Comparison of ENCODE assay signal across 8 cellular contexts in the genomic region with DNA sequence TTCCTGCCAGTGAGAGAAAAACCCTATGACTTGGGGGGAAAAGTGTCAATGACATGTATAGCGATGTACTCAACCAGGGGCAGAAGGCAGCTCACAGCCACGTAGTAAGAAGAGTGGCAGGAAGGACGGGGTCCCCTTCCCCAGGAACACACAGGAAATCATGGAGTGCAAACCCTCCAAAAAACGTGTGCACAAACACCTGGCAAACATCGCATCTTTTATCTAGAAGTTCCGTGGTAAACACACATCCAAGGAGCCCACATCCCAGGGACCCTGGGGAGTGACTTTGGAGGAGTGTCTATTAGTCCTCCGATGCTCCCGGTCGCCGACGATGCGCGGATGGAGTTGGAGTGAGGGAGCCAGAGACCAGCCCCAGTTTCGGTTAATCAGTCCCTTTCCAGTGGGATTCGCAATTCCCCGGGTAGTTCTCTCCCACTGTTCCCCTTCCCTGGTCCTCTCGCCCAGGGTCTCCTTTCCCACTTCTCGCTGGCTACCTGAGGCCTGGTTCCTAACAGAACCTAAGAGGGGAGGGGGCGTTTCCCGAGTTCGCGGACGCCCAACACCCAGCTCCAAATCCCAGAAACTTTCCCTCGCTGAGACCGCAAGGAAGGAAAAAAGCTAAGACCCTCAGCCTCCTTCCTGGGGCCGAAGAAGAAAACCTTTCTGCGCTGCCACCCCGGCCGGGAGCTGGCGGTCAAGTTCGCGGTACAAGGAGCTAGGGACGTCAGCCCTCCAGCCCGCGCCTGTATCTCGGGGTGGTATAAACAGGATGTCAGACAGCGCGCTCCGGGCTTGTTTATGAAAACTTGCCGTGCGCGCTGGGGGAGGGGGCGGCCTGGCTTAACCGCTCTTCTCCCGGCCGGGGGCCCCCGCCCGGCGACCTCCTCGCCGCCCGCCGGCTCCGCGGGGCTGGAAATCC. TPM values are rescaled to one million over a fixed set of nuclear protein-coding genes. Genes with fewer than 3 reads are reported as not detected.
DNase-seq lines count a peak whose midpoint lies in the region; ATAC-seq and TF ChIP-seq lines count a peak whose summit lies in the region.

No MANE protein-coding gene starts in this region.

- ATAC-seq in GM19438 (IDR thresholded peaks at IDR 0.05; ENCODE audit: low read depth, unreplicated experiment) (peak; percentile 48), HG03520 (IDR thresholded peaks at IDR 0.05; ENCODE audit: unreplicated experiment) (peak; percentile 42), left cardiac atrium (peak; percentile 55 to 59), psoas muscle (peak; percentile 34 to 63 (median 54)), aorta (ENCODE audit: low FRiP score) (peak; percentile 63)
- peak; percentile 43 for ATAC-seq in activated naive CD8-positive, alpha-beta T cell treated with anti-CD3 and anti-CD28 coated beads, Interleukin-2, amount 50 U/mL, for 24 hours

- H3K9me3 ChIP-seq in psoas muscle, result no peaks in the 10 kb centered on the region
- H3K9me3 ChIP-seq in aorta (ENCODE audit: control insufficient read depth, low read length), result no peaks in the 10 kb centered on the region

- 1 to 2% (median 1%) methylated on average over 45 to 55 of the region's 55 CpGs for WGBS in psoas muscle, 3 donors
- 1% methylated on average over 54 to 55 of the region's 55 CpGs for WGBS in aorta, 2 donors

- H3K27me3 ChIP-seq in psoas muscle (ENCODE audit: insufficient read depth in 3 of 3, low read length in 2 of 3) (no peaks in the 10 kb centered on the region), aorta (ENCODE audit: control insufficient read depth in 1 of 2, insufficient read depth in 2 of 2, low read length in 1 of 2) (peaks cover 0 to 2% of the 10 kb centered on the region in 2 donors)

- H3K36me3 Mint-ChIP-seq in CD14-positive monocyte, result peaks cover 0 to 17% of the 10 kb centered on the region in 2 donors
- no peaks in the 10 kb centered on the region for H3K36me3 Mint-ChIP-seq in activated naive CD8-positive, alpha-beta T cell treated with anti-CD3 and anti-CD28 coated beads, Interleukin-2, amount 50 U/mL, for 24 hours (ENCODE audit: low read depth)

- peak overlapping the region; percentile 96 for H3K4me3 Mint-ChIP-seq in CD14-positive monocyte
- peak overlapping the region; percentile 88 for H3K4me3 Mint-ChIP-seq in activated naive CD8-positive, alpha-beta T cell treated with anti-CD3 and anti-CD28 coated beads, Interleukin-2, amount 50 U/mL, for 24 hours

- H3K4me1 ChIP-seq in psoas muscle (peaks cover 48% of the 10 kb centered on the region), aorta (ENCODE audit: control insufficient read depth in 1 of 2, insufficient read depth in 2 of 2, low read length in 2 of 2) (no peaks in the 10 kb centered on the region)

- H3K27ac Mint-ChIP-seq in CD14-positive monocyte, result peak overlapping the region; percentile 81 to 93 (median 87)
- peak overlapping the region; percentile 90 for H3K27ac Mint-ChIP-seq in activated naive CD8-positive, alpha-beta T cell treated with anti-CD3 and anti-CD28 coated beads, Interleukin-2, amount 50 U/mL, for 24 hours

- peaks cover 64% of the 10 kb centered on the region for H3K4me1 Mint-ChIP-seq in CD14-positive monocyte
- peaks cover 16% of the 10 kb centered on the region for H3K4me1 Mint-ChIP-seq in activated naive CD8-positive, alpha-beta T cell treated with anti-CD3 and anti-CD28 coated beads, Interleukin-2, amount 50 U/mL, for 24 hours

- peak overlapping the region; percentile 98 for H3K27ac ChIP-seq in psoas muscle
- peak overlapping the region; percentile 44 to 98 for H3K27ac ChIP-seq in aorta (ENCODE audit: low read depth in 1 of 2, low read length in 2 of 2)

- H3K36me3 ChIP-seq in psoas muscle (ENCODE audit: insufficient read depth in 1 of 2, low read depth in 1 of 2) (no peaks in the 10 kb centered on the region), aorta (ENCODE audit: control insufficient read depth in 1 of 2, insufficient read depth in 2 of 2, low read length in 1 of 2) (no peaks in the 10 kb centered on the region)

- H3K4me3 ChIP-seq in psoas muscle (peak overlapping the region; percentile 88), aorta (ENCODE audit: low read length in 2 of 2) (peak overlapping the region; percentile 95 to 100)

- no peaks in the 10 kb centered on the region for H3K9me3 Mint-ChIP-seq in CD14-positive monocyte
- H3K9me3 Mint-ChIP-seq in activated naive CD8-positive, alpha-beta T cell treated with anti-CD3 and anti-CD28 coated beads, Interleukin-2, amount 50 U/mL, for 24 hours, result no peaks in the 10 kb centered on the region

- DNase-seq in CD14-positive monocyte (ENCODE audit: low spot score) (peak; percentile 55), SW480 (ENCODE audit: low spot score) (peak; percentile 59), left cardiac atrium (peak; percentile 75), psoas muscle (peak; percentile 70 to 84), aorta (peak; percentile 85 to 89)
- peak; percentile 69 for DNase-seq in activated naive CD8-positive, alpha-beta T cell treated with anti-CD3 and anti-CD28 coated beads, Interleukin-2, amount 50 U/mL, for 24 hours

- H3K27me3 Mint-ChIP-seq in CD14-positive monocyte (ENCODE audit: low read depth in 3 of 3), result peaks cover 7 to 14% (median 8%) of the 10 kb centered on the region in 3 donors
- H3K27me3 Mint-ChIP-seq in activated naive CD8-positive, alpha-beta T cell treated with anti-CD3 and anti-CD28 coated beads, Interleukin-2, amount 50 U/mL, for 24 hours, result peaks cover 4% of the 10 kb centered on the region

- intact Hi-C loops in CD14-positive monocyte (cut with micrococcal nuclease), result loop anchor here (5.0 to 10.0 kb wide), 4 partner anchors 33 to 101 kb away; no protein-coding TSS in a partner anchor
- intact Hi-C loops in left cardiac atrium (cut with DNase I), result loop anchor here (5.0 to 10.0 kb wide), 3 partner anchors 68 to 101 kb away; no protein-coding TSS in a partner anchor
- intact Hi-C loops in psoas muscle (cut with DNase I), result loop anchor here (5.0 kb wide), 5 partner anchors 37 to 1332 kb away; no protein-coding TSS in a partner anchor
- intact Hi-C loops in aorta (cut with DNase I), result loop anchor here (5.0 to 10.0 kb wide), 3 partner anchors 37 to 71 kb away; no protein-coding TSS in a partner anchor

- no peak for TF ChIP-seq CTCF in CD14-positive monocyte (IDR thresholded peaks at IDR 0.05)
- no peak for TF ChIP-seq CTCF in psoas muscle (IDR thresholded peaks at IDR 0.05)

RNA-seq across cellular contexts. Expression of a gene that starts 0.9 kb away (rescaled TPM):
- polyA plus RNA-seq in CD14-positive monocyte, result 10 to 100 TPM; 43.1 to 72.6 TPM
- 10 to 100 TPM; 83.7 to 98.7 TPM for total RNA-seq in left cardiac atrium
- total RNA-seq in psoas muscle, result 100 to 1,000 TPM; 101 to 137 (median 119) TPM
- 10 to 100 TPM; 33.7 to 80.3 (median 34.0) TPM for polyA plus RNA-seq in psoas muscle
- 100 to 1,000 TPM; 115 to 132 TPM for total RNA-seq in aorta
- polyA plus RNA-seq in aorta, result 10 to 100 TPM; 24.3 to 34.0 TPM

Comparison
In these comparisons a context has a peak if more than half of its experiments do, and no peak if none do; other contexts are left out.
1. Peak in every context shown above with its lines: DNase-seq, ATAC-seq, H3K4me3 ChIP-seq and H3K27ac ChIP-seq.